18 cellular contexts compared by ENCODE assay signal in genomic region chr1:5239911-5240310, GRCh38.
"Had no signal": no experiment of that assay in that cellular context is flagged by ENCODE, and none has a peak within 500 bp of the region (broad histone marks: within the 10 kb centered on the region; RNA-seq: fewer than 3 reads in every experiment).

No MANE protein-coding gene starts in this region.

- H3K4me1 ChIP-seq: breast epithelium, left lung had no signal

- H3K36me3 ChIP-seq: breast epithelium, left lung, thoracic aorta had no signal

- H3K4me3 Mint-ChIP-seq: activated T-helper 17 cell treated with anti-CD3 and anti-CD28 coated beads, Interleukin-2, amount 50 U/mL, for 72 hours; endodermal cell; memory B cell; natural killer cell treated with Interleukin-12 subunit alpha and Interleukin-12 subunit beta and Interleukin-15 and Interleukin-18, amount 100 ng/mL, for 72 hours; stimulated activated naive CD8-positive, alpha-beta T cell treated with anti-CD3 and anti-CD28 coated beads, Interleukin-15, amount 100 ng/mL, for 72 hours; T-cell had no signal

- H3K36me3 Mint-ChIP-seq: memory B cell; natural killer cell treated with Interleukin-12 subunit alpha and Interleukin-12 subunit beta and Interleukin-15 and Interleukin-18, amount 100 ng/mL, for 72 hours; T-cell had no signal

- H3K9me3 Mint-ChIP-seq: natural killer cell treated with Interleukin-12 subunit alpha and Interleukin-12 subunit beta and Interleukin-15 and Interleukin-18, amount 100 ng/mL, for 72 hours; stimulated activated naive CD8-positive, alpha-beta T cell treated with anti-CD3 and anti-CD28 coated beads, Interleukin-15, amount 100 ng/mL, for 72 hours had no signal

- H3K27ac ChIP-seq: breast epithelium, hepatocyte, left lung, skin epidermis, thoracic aorta had no signal

- H3K9me3 ChIP-seq: thoracic aorta had no signal

- H3K27ac Mint-ChIP-seq: activated T-helper 17 cell treated with anti-CD3 and anti-CD28 coated beads, Interleukin-2, amount 50 U/mL, for 72 hours; endodermal cell; memory B cell; natural killer cell treated with Interleukin-12 subunit alpha and Interleukin-12 subunit beta and Interleukin-15 and Interleukin-18, amount 100 ng/mL, for 72 hours; stimulated activated naive CD8-positive, alpha-beta T cell treated with anti-CD3 and anti-CD28 coated beads, Interleukin-15, amount 100 ng/mL, for 72 hours; T-cell had no signal

- ATAC-seq: activated T-helper 17 cell treated with anti-CD3 and anti-CD28 coated beads, Interleukin-2, amount 50 U/mL, for 72 hours; left lung; natural killer cell treated with Interleukin-12 subunit alpha and Interleukin-12 subunit beta and Interleukin-15 and Interleukin-18, amount 100 ng/mL, for 72 hours; stimulated activated naive CD8-positive, alpha-beta T cell treated with anti-CD3 and anti-CD28 coated beads, Interleukin-15, amount 100 ng/mL, for 72 hours; T-cell had no signal

- FAIRE-seq: keratinocyte had no signal

- DNase-seq: activated CD4-positive, CD25-positive, alpha-beta regulatory T cell treated with anti-CD3 and anti-CD28 coated beads, Interleukin-2, amount 50 U/mL, for 72 hours; activated naive CD4-positive, alpha-beta T cell treated with Interleukin-2 at 50 U/mL for 16 hours; activated T-cell treated with anti-CD3 and anti-CD28 coated beads for 4 hours; endodermal cell; left lung; stimulated activated CD4-positive, alpha-beta T cell treated with anti-CD3 and anti-CD28 coated beads, Interleukin-4, amount 100 ng/mL, for 4 hours; stimulated activated CD8-positive, alpha-beta memory T cell treated with anti-CD3 and anti-CD28 coated beads, Interleukin-4, amount 100 ng/mL, for 48 hours; stimulated activated naive CD8-positive, alpha-beta T cell treated with anti-CD3 and anti-CD28 coated beads, Interleukin-15, amount 100 ng/mL, for 72 hours; T-cell; T-helper 9 cell had no signal

- H3K27me3 ChIP-seq: hepatocyte had no signal

- H3K27me3 Mint-ChIP-seq: stimulated activated naive CD8-positive, alpha-beta T cell treated with anti-CD3 and anti-CD28 coated beads, Interleukin-15, amount 100 ng/mL, for 72 hours had no signal

- H3K4me3 ChIP-seq: breast epithelium, hepatocyte, left lung, skin epidermis, thoracic aorta had no signal

- H3K4me1 Mint-ChIP-seq: activated T-helper 17 cell treated with anti-CD3 and anti-CD28 coated beads, Interleukin-2, amount 50 U/mL, for 72 hours; memory B cell had no signal
